In the genomic region with DNA sequence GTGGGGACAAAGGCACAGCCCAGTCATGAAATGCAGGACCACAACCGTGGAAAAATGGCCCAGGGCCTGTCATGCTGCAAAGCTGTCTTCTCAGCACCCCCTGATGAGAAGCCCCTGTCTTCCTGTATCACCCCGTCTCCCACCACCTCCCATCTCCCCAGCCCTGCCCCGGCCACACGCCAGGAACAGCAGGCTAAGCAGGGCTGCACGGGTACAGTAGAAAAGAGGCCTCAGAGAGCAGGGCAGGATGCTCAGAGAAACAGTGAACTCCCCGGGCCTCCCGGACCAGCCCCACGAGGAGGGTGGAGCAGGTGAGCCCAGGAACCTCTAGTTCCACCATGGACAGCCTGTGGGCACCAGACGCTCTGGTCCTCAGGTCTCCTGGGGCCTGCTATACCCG, we compare ENCODE assay signal across 22 cellular contexts.
"Had no signal": no experiment of that assay in that cellular context is flagged by ENCODE, and none has a peak within 500 bp of the region (broad histone marks: within the 10 kb centered on the region; RNA-seq: fewer than 3 reads in every experiment).

No MANE protein-coding gene starts in this region.

- H3K27ac ChIP-seq: breast epithelium, esophagus squamous epithelium, suprapubic skin, upper lobe of right lung had no signal

- H3K27me3 ChIP-seq: breast epithelium, esophagus squamous epithelium, suprapubic skin, upper lobe of right lung had no signal

- H3K4me3 Mint-ChIP-seq: activated B cell treated with CpG ODN at 0.5 μM for 24 hours; activated CD4-positive, alpha-beta memory T cell treated with anti-CD3 and anti-CD28 coated beads for 36 hours; activated CD8-positive, alpha-beta memory T cell treated with anti-CD3 and anti-CD28 coated beads, Interleukin-2, amount 10 ng/mL, durations not matched to agents 7 days and 5 days; stimulated activated naive CD8-positive, alpha-beta T cell treated with anti-CD3 and anti-CD28 coated beads, Interleukin-15, Interleukin-2, amounts not matched to agents 100 ng/mL and 50 ng/mL, for 24 hours; T-cell had no signal

- ATAC-seq: activated CD8-positive, alpha-beta memory T cell treated with anti-CD3 and anti-CD28 coated beads, Interleukin-2, amount 10 ng/mL, durations not matched to agents 7 days and 5 days; SK-N-SH treated with all-trans-retinoic acid at 6 μM for 48 hours; T-cell; upper lobe of right lung had no signal

- H3K27ac Mint-ChIP-seq: activated CD4-positive, alpha-beta memory T cell treated with anti-CD3 and anti-CD28 coated beads for 36 hours; activated CD8-positive, alpha-beta memory T cell treated with anti-CD3 and anti-CD28 coated beads, Interleukin-2, amount 10 ng/mL, durations not matched to agents 7 days and 5 days; stimulated activated naive CD8-positive, alpha-beta T cell treated with anti-CD3 and anti-CD28 coated beads, Interleukin-15, Interleukin-2, amounts not matched to agents 100 ng/mL and 50 ng/mL, for 24 hours had no signal

- H3K27me3 Mint-ChIP-seq: activated B cell treated with CpG ODN at 0.5 μM for 24 hours; activated CD4-positive, alpha-beta memory T cell treated with anti-CD3 and anti-CD28 coated beads for 36 hours; activated CD8-positive, alpha-beta memory T cell treated with anti-CD3 and anti-CD28 coated beads, Interleukin-2, amount 10 ng/mL, durations not matched to agents 7 days and 5 days; stimulated activated naive CD8-positive, alpha-beta T cell treated with anti-CD3 and anti-CD28 coated beads, Interleukin-15, Interleukin-2, amounts not matched to agents 100 ng/mL and 50 ng/mL, for 24 hours; T-cell had no signal

- H3K36me3 Mint-ChIP-seq: activated CD4-positive, alpha-beta memory T cell treated with anti-CD3 and anti-CD28 coated beads for 36 hours had no signal

- H3K36me3 ChIP-seq: breast epithelium had no signal

- H3K4me3 ChIP-seq: breast epithelium, esophagus squamous epithelium, suprapubic skin, upper lobe of right lung had no signal

- H3K9me3 ChIP-seq: breast epithelium, esophagus squamous epithelium, suprapubic skin, upper lobe of right lung had no signal

- DNase-seq: activated B cell treated with CpG ODN at 0.5 μM for 24 hours; activated CD4-positive, alpha-beta memory T cell treated with anti-CD3 and anti-CD28 coated beads for 36 hours; activated CD4-positive, alpha-beta T cell treated with anti-CD3 and anti-CD28 coated beads for 4 hours; activated CD8-positive, alpha-beta memory T cell treated with anti-CD3 and anti-CD28 coated beads, Interleukin-2, amount 10 ng/mL, durations not matched to agents 7 days and 5 days; activated naive CD4-positive, alpha-beta T cell treated with anti-CD3 and anti-CD28 coated beads, Interleukin-2, amount 50 U/mL, for 16 hours; cerebellar nuclear complex; effector CD8-positive, alpha-beta T cell; esophagus squamous epithelium; islet precursor cell; left colon; midbrain; retina; stimulated activated CD4-positive, alpha-beta T cell treated with anti-CD3 and anti-CD28 coated beads, Interleukin-12 subunit alpha, Interleukin-12 subunit beta, amount 100 ng/mL, for 4 hours; stimulated activated CD4-positive, alpha-beta T cell treated with anti-CD3 and anti-CD28 coated beads, Interleukin-1b, Interleukin-23, amount 100 ng/mL, for 48 hours; stimulated activated CD8-positive, alpha-beta memory T cell treated with anti-CD3 and anti-CD28 coated beads, Interleukin-4, amount 100 ng/mL, for 48 hours; T-cell; T-helper 9 cell; upper lobe of right lung had no signal

- H3K9me3 Mint-ChIP-seq: activated B cell treated with CpG ODN at 0.5 μM for 24 hours; activated CD4-positive, alpha-beta memory T cell treated with anti-CD3 and anti-CD28 coated beads for 36 hours; stimulated activated naive CD8-positive, alpha-beta T cell treated with anti-CD3 and anti-CD28 coated beads, Interleukin-15, Interleukin-2, amounts not matched to agents 100 ng/mL and 50 ng/mL, for 24 hours; T-cell had no signal
